In the genomic region with DNA sequence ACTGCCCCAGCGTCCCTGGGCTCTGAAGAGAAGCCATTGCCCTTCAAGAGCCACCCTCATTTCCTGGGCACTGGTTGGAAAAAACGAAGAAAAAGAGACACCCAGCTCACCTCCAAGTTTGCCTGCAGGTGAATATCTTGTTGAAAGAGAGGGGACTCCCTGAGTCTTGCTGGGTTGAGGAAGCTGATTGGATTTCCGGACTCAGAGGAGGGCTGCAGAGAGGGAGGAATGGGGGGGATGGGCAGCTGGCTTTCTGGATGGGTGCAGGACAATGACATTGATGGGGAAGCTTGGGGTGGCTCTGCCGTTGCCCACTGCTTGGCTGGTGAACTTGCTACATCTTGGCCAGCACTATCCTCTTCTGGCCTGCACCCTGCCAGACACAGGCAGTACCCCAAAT, we compare ENCODE assay signal across 18 cellular contexts. TPM values are rescaled to one million over a fixed set of nuclear protein-coding genes. Genes with fewer than 3 reads are reported as not detected.
DNase-seq lines count a peak whose midpoint lies in the region; ATAC-seq and TF ChIP-seq lines count a peak whose summit lies in the region.
"Had no signal": no experiment of that assay in that cellular context is flagged by ENCODE, and none has a peak within 500 bp of the region (broad histone marks: within the 10 kb centered on the region; RNA-seq: fewer than 3 reads in every experiment).

No MANE protein-coding gene starts in this region.

- 41% methylated on average over 4 of the region's 4 CpGs for WGBS in smooth muscle cell (ENCODE audit: low lambda C conversion rate)

- H3K36me3 Mint-ChIP-seq in activated T-cell treated with anti-CD3 and anti-CD28 coated beads, Interleukin-2, amount 50 U/mL, for 24 hours (ENCODE audit: low read depth): no peaks in the 10 kb centered on the region
- H3K36me3 Mint-ChIP-seq in activated T-helper 17 cell treated with anti-CD3 and anti-CD28 coated beads, Interleukin-2, amount 50 U/mL, for 72 hours (ENCODE audit: low read depth): no peaks in the 10 kb centered on the region
- H3K36me3 Mint-ChIP-seq: stimulated activated memory B cell treated with anti-CD40 and anti-IgM and Interleukin-4, amounts not matched to agents 10 μg/mL and 1 μg/mL and 100 μg/mL, for 72 hours had no signal

- no peak for ATAC-seq in activated T-helper 17 cell treated with anti-CD3 and anti-CD28 coated beads, Interleukin-2, amount 50 U/mL, for 72 hours (replicated peaks)
- ATAC-seq in HG03196 (IDR thresholded peaks at IDR 0.05; ENCODE audit: unreplicated experiment): no peak
- ATAC-seq: HepG2; right cardiac atrium; stimulated activated memory B cell treated with anti-CD40 and anti-IgM and Interleukin-4, amounts not matched to agents 10 μg/mL and 1 μg/mL and 100 μg/mL, for 72 hours had no signal

- H4K20me1 ChIP-seq in smooth muscle cell (ENCODE audit: low read depth): no peaks in the 10 kb centered on the region

- no peaks in the 10 kb centered on the region for H3K27me3 Mint-ChIP-seq in activated T-cell treated with anti-CD3 and anti-CD28 coated beads, Interleukin-2, amount 50 U/mL, for 24 hours
- no peaks in the 10 kb centered on the region for H3K27me3 Mint-ChIP-seq in activated T-helper 17 cell treated with anti-CD3 and anti-CD28 coated beads, Interleukin-2, amount 50 U/mL, for 72 hours
- H3K27me3 Mint-ChIP-seq: stimulated activated memory B cell treated with anti-CD40 and anti-IgM and Interleukin-4, amounts not matched to agents 10 μg/mL and 1 μg/mL and 100 μg/mL, for 72 hours had no signal

- no peaks in the 10 kb centered on the region for H3K36me3 ChIP-seq in smooth muscle cell (ENCODE audit: low read depth)
- H3K36me3 ChIP-seq: colonic mucosa, heart right ventricle, neutrophil, transverse colon had no signal

- DNase-seq in activated T-cell treated with anti-CD3 and anti-CD28 coated beads, Interleukin-2, amount 50 U/mL, for 24 hours: no peak
- no peak for DNase-seq in activated T-cell treated with anti-CD3 and anti-CD28 coated beads, Interleukin-2, amount 50 U/mL, for 48 hours
- DNase-seq in smooth muscle cell (lab: John Stamatoyannopoulos, UW; ENCODE audit: unreplicated experiment) (no peak), NCI-H2171 (lab: John Stamatoyannopoulos, UW) (no peak), KBM-7 (no peak)
- DNase-seq: colonic mucosa, heart right ventricle, MM.1S, NCI-H1694 treated with DMSO at 0.1 percent for 48 hours, transverse colon had no signal

- no peaks in the 10 kb centered on the region for H3K27me3 ChIP-seq in smooth muscle cell (ENCODE audit: low read depth)
- H3K27me3 ChIP-seq: colonic mucosa, heart right ventricle, neutrophil, transverse colon had no signal

- peaks cover 32% of the 10 kb centered on the region for H3K4me1 Mint-ChIP-seq in activated T-cell treated with anti-CD3 and anti-CD28 coated beads, Interleukin-2, amount 50 U/mL, for 24 hours (ENCODE audit: low read depth)
- peaks cover 5% of the 10 kb centered on the region for H3K4me1 Mint-ChIP-seq in activated T-helper 17 cell treated with anti-CD3 and anti-CD28 coated beads, Interleukin-2, amount 50 U/mL, for 72 hours

- no peaks in the 10 kb centered on the region for H3K4me1 ChIP-seq in smooth muscle cell (ENCODE audit: low read depth)
- H3K4me1 ChIP-seq: colonic mucosa, heart right ventricle, transverse colon had no signal

- H3K9me3 ChIP-seq in iPS-18c (ENCODE audit: control insufficient read depth, insufficient read depth, low read length) (no peaks in the 10 kb centered on the region), smooth muscle cell (replicated peaks; ENCODE audit: low read depth) (no peaks in the 10 kb centered on the region)
- H3K9me3 ChIP-seq: colonic mucosa, heart right ventricle, neutrophil, transverse colon had no signal

- H2AFZ ChIP-seq in smooth muscle cell (ENCODE audit: low read depth): peak overlapping the region; percentile 23

- no peak overlapping the region for H3K9ac ChIP-seq in smooth muscle cell (ENCODE audit: low read depth)

- H3K4me2 ChIP-seq in smooth muscle cell: peak overlapping the region; percentile 59

- no peaks in the 10 kb centered on the region for H3F3A ChIP-seq in smooth muscle cell (ENCODE audit: low read depth)

- H3K4me3 ChIP-seq in iPS-18c (ENCODE audit: insufficient read depth, low read depth, low read length) (peak overlapping the region; percentile 79), smooth muscle cell (peak overlapping the region; percentile 17)
- H3K4me3 ChIP-seq: colonic mucosa, heart right ventricle, transverse colon had no signal

- peak overlapping the region; percentile 49 for H3K4me3 Mint-ChIP-seq in activated T-cell treated with anti-CD3 and anti-CD28 coated beads, Interleukin-2, amount 50 U/mL, for 24 hours
- peak overlapping the region; percentile 27 for H3K4me3 Mint-ChIP-seq in activated T-helper 17 cell treated with anti-CD3 and anti-CD28 coated beads, Interleukin-2, amount 50 U/mL, for 72 hours
- H3K4me3 Mint-ChIP-seq: stimulated activated memory B cell treated with anti-CD40 and anti-IgM and Interleukin-4, amounts not matched to agents 10 μg/mL and 1 μg/mL and 100 μg/mL, for 72 hours had no signal

- in situ Hi-C loops in KBM-7 (cut with MboI; ENCODE audit: low pct_unique_long_range_greater_than_20kb, low sequenced_read_pairs): no loop called here

- no peak overlapping the region for H3K27ac ChIP-seq in smooth muscle cell (ENCODE audit: low read depth)
- H3K27ac ChIP-seq: colonic mucosa, heart right ventricle, neutrophil, transverse colon, VCaP had no signal

- TF ChIP-seq CTCF in smooth muscle cell (IDR thresholded peaks at IDR 0.05; ENCODE audit: borderline replicate concordance, insufficient read depth, poor library complexity, severe bottlenecking): no peak

- no peaks in the 10 kb centered on the region for H3K9me3 Mint-ChIP-seq in activated T-cell treated with anti-CD3 and anti-CD28 coated beads, Interleukin-2, amount 50 U/mL, for 24 hours
- no peaks in the 10 kb centered on the region for H3K9me3 Mint-ChIP-seq in activated T-helper 17 cell treated with anti-CD3 and anti-CD28 coated beads, Interleukin-2, amount 50 U/mL, for 72 hours
- H3K9me3 Mint-ChIP-seq: stimulated activated memory B cell treated with anti-CD40 and anti-IgM and Interleukin-4, amounts not matched to agents 10 μg/mL and 1 μg/mL and 100 μg/mL, for 72 hours had no signal

- H3K27ac Mint-ChIP-seq in activated T-cell treated with anti-CD3 and anti-CD28 coated beads, Interleukin-2, amount 50 U/mL, for 24 hours: peak overlapping the region; percentile 88
- peak overlapping the region; percentile 61 for H3K27ac Mint-ChIP-seq in activated T-helper 17 cell treated with anti-CD3 and anti-CD28 coated beads, Interleukin-2, amount 50 U/mL, for 72 hours
- H3K27ac Mint-ChIP-seq: stimulated activated memory B cell treated with anti-CD40 and anti-IgM and Interleukin-4, amounts not matched to agents 10 μg/mL and 1 μg/mL and 100 μg/mL, for 72 hours had no signal

- no peaks in the 10 kb centered on the region for H3K79me2 ChIP-seq in smooth muscle cell (ENCODE audit: low read depth)

RNA-seq across cellular contexts. Expression of gene IER5L, which starts 31.0 kb away (rescaled TPM):
- total RNA-seq in activated T-helper 17 cell treated with anti-CD3 and anti-CD28 coated beads, Interleukin-2, amount 50 U/mL, for 72 hours: 1 to 10 TPM in 1 of 2 donors, under 1 TPM in 1; 0.67 to 2.2 TPM
- total RNA-seq in smooth muscle cell: 23.0 and 28.3 TPM in 2 replicates
- 31.7 and 38.6 TPM in 2 replicates for polyA plus RNA-seq in smooth muscle cell
